In genomic region chr7:81990395-81990794, GRCh38 we compare ENCODE assay signal across 19 cellular contexts.
DNase-seq lines count a peak whose midpoint lies in the region; FAIRE-seq and TF ChIP-seq lines count a peak whose summit lies in the region.
"Had no signal": no experiment of that assay in that cellular context is flagged by ENCODE, and none has a peak within 500 bp of the region (broad histone marks: within the 10 kb centered on the region; RNA-seq: fewer than 3 reads in every experiment).

No MANE protein-coding gene starts in this region.

- no peak overlapping the region for H3K4me2 ChIP-seq in astrocyte (ENCODE audit: low read length)
- H3K4me2 ChIP-seq: KMS-11 had no signal

- H3K27ac Mint-ChIP-seq in astrocyte (ENCODE audit: unreplicated experiment): no peak overlapping the region
- H3K27ac Mint-ChIP-seq in glutamatergic neuron (ENCODE audit: unreplicated experiment): no peak overlapping the region
- H3K27ac Mint-ChIP-seq: CD4-positive, alpha-beta T cell; stimulated activated naive CD8-positive, alpha-beta T cell treated with anti-CD3 and anti-CD28 coated beads, Interleukin-15, Interleukin-2, amounts not matched to agents 100 ng/mL and 50 ng/mL, for 24 hours had no signal

- no peak overlapping the region for H3K4me3 Mint-ChIP-seq in astrocyte (ENCODE audit: unreplicated experiment)
- no peak overlapping the region for H3K4me3 Mint-ChIP-seq in glutamatergic neuron (ENCODE audit: unreplicated experiment)
- H3K4me3 Mint-ChIP-seq: CD4-positive, alpha-beta T cell; stimulated activated naive CD8-positive, alpha-beta T cell treated with anti-CD3 and anti-CD28 coated beads, Interleukin-15, Interleukin-2, amounts not matched to agents 100 ng/mL and 50 ng/mL, for 24 hours had no signal

- no peaks in the 10 kb centered on the region for H4K20me1 ChIP-seq in astrocyte (ENCODE audit: insufficient read depth, low read length)

- no peaks in the 10 kb centered on the region for H3K9me3 Mint-ChIP-seq in astrocyte (ENCODE audit: unreplicated experiment)
- H3K9me3 Mint-ChIP-seq in glutamatergic neuron (ENCODE audit: unreplicated experiment): no peaks in the 10 kb centered on the region
- H3K9me3 Mint-ChIP-seq: CD4-positive, alpha-beta T cell; stimulated activated naive CD8-positive, alpha-beta T cell treated with anti-CD3 and anti-CD28 coated beads, Interleukin-15, Interleukin-2, amounts not matched to agents 100 ng/mL and 50 ng/mL, for 24 hours had no signal

- no peaks in the 10 kb centered on the region for H3K27me3 ChIP-seq in astrocyte (ENCODE audit: insufficient read depth, low read length)
- H3K27me3 ChIP-seq: cardiac muscle cell, vagina had no signal

- H3K36me3 Mint-ChIP-seq in astrocyte (ENCODE audit: low read depth, unreplicated experiment) (no peaks in the 10 kb centered on the region), glutamatergic neuron (ENCODE audit: unreplicated experiment) (no peaks in the 10 kb centered on the region)

- DNase-seq in D721Med (ENCODE audit: insufficient read length, low spot score): no peak
- DNase-seq in M059J (ENCODE audit: low read depth): peak; percentile 3
- DNase-seq in astrocyte (ENCODE audit: low read depth): peak; percentile 29
- DNase-seq in iris pigment epithelial cell (ENCODE audit: low read depth): peak; percentile 79
- DNase-seq in effector CD4-positive, alpha-beta T cell: no peak
- no peak for DNase-seq in GM20000 (ENCODE audit: low spot score)
- DNase-seq in glutamatergic neuron: no peak
- DNase-seq in iPS-NIHi11 (ENCODE audit: low spot score): no peak
- DNase-seq: activated gamma-delta T cell treated with Interleukin-2 at 50 U/mL for 16 hours; CD4-positive, alpha-beta T cell; GOT3; lower lobe of right lung; NCI-H187 treated with DMSO at 0.1 percent for 48 hours; NCI-H774 had no signal

- H3K36me3 ChIP-seq in astrocyte (ENCODE audit: insufficient read depth, low read length): peaks cover 9% of the 10 kb centered on the region
- H3K36me3 ChIP-seq: cardiac muscle cell, lower lobe of right lung, vagina had no signal

- no peak for TF ChIP-seq CTCF in D721Med (IDR thresholded peaks at IDR 0.05; ENCODE audit: insufficient read depth, missing control alignments)
- TF ChIP-seq CTCF in astrocyte (IDR thresholded peaks at IDR 0.05; ENCODE audit: insufficient read depth, low read depth, low read length): no peak
- TF ChIP-seq CTCF in GM20000 (IDR thresholded peaks at IDR 0.05; ENCODE audit: extremely low read depth, missing control alignments): no peak
- no peak for TF ChIP-seq CTCF in glutamatergic neuron (IDR thresholded peaks at IDR 0.05; ENCODE audit: partially characterized antibody, unreplicated experiment)

- H3K27me3 Mint-ChIP-seq in astrocyte (ENCODE audit: low read depth, unreplicated experiment): no peaks in the 10 kb centered on the region
- H3K27me3 Mint-ChIP-seq in glutamatergic neuron (ENCODE audit: unreplicated experiment): no peaks in the 10 kb centered on the region
- H3K27me3 Mint-ChIP-seq: CD4-positive, alpha-beta T cell; stimulated activated naive CD8-positive, alpha-beta T cell treated with anti-CD3 and anti-CD28 coated beads, Interleukin-15, Interleukin-2, amounts not matched to agents 100 ng/mL and 50 ng/mL, for 24 hours had no signal

- H3K79me2 ChIP-seq in astrocyte (ENCODE audit: insufficient read depth, low read length): no peaks in the 10 kb centered on the region

- H3K4me1 ChIP-seq in astrocyte (ENCODE audit: insufficient read depth, low read length): no peaks in the 10 kb centered on the region
- H3K4me1 ChIP-seq: lower lobe of right lung, vagina had no signal

- no peak overlapping the region for H3K27ac ChIP-seq in astrocyte (ENCODE audit: low read depth, low read length)
- H3K27ac ChIP-seq: cardiac muscle cell, KMS-11, lower lobe of right lung, vagina, VCaP had no signal

- H2AFZ ChIP-seq in astrocyte (ENCODE audit: low read depth, low read length): no peak overlapping the region

- H3K4me3 ChIP-seq in astrocyte (ENCODE audit: insufficient read depth, low read depth, low read length): no peak overlapping the region
- H3K4me3 ChIP-seq: cardiac muscle cell, lower lobe of right lung, vagina had no signal

- H3K9ac ChIP-seq in astrocyte (ENCODE audit: low read length): no peak overlapping the region
- H3K9ac ChIP-seq: KMS-11 had no signal

- FAIRE-seq in D721Med (lab: Jason Lieb, UNC) (peak; percentile 25), astrocyte (lab: Jason Lieb, UNC) (peak; percentile 73)

- H3K4me1 Mint-ChIP-seq in astrocyte (ENCODE audit: low read depth, unreplicated experiment): no peaks in the 10 kb centered on the region
- no peaks in the 10 kb centered on the region for H3K4me1 Mint-ChIP-seq in glutamatergic neuron (ENCODE audit: low read depth, unreplicated experiment)

- no peaks in the 10 kb centered on the region for H3K9me3 ChIP-seq in astrocyte (ENCODE audit: insufficient read depth, low read depth, low read length)
- H3K9me3 ChIP-seq: lower lobe of right lung, vagina had no signal

Comparison
In these comparisons a context has a peak if more than half of its experiments do, and no peak if none do; other contexts are left out.
1. DNase-seq: peak in M059J (single experiment), astrocyte (single experiment) and iris pigment epithelial cell (single experiment); none in D721Med (single experiment), effector CD4-positive, alpha-beta T cell (single experiment), GM20000 (single experiment), glutamatergic neuron (single experiment) and iPS-NIHi11 (single experiment).